Comparison of ENCODE assay signal across 9 cellular contexts in the genomic region with DNA sequence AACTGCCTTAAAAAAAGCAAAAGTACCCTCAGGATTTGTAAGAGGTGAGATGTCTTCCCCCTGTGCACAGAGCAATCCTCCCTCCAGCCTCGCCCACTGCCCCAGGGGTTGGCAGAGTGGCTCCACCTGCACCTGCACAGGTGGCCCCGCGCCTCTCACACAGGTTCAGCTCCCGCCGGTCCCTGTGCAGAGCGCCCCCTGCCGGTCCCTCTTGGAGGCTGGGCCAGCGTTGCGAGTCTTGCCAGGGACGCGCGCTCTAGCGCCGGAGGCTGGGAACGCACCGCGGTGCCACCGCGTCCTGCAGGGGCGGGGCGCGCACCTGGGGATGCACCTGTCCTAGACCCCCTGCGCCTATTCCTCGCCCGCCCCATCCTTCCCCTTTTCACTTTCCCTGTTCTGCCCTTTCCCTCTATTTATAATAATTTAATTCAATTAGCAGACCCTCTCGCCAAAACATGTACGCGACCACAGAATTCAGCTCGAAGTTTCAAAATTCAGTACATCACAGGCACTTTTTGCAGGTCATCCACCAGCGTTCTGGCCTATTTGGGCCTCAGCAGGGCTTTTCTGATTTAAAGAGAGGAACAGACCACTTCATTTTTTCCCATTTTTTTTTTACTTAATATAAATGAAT.
DNase-seq lines count a peak whose midpoint lies in the region; ATAC-seq and TF ChIP-seq lines count a peak whose summit lies in the region.
"Had no signal": no experiment of that assay in that cellular context is flagged by ENCODE, and none has a peak within 500 bp of the region (broad histone marks: within the 10 kb centered on the region; RNA-seq: fewer than 3 reads in every experiment).

No MANE protein-coding gene starts in this region.

- in situ Hi-C loops in gastrocnemius medialis (cut with MboI; ENCODE audit: low sequenced_read_pairs in 4 of 4) = no loop called here

- peak; percentile 3 for DNase-seq in CD1c-positive myeloid dendritic cell (ENCODE audit: extremely low spot score)
- peak; percentile 55 for DNase-seq in activated naive CD8-positive, alpha-beta T cell treated with anti-CD3 and anti-CD28 coated beads, Interleukin-2, amount 50 U/mL, for 24 hours
- peak in 7 of 10 donors; percentile 42 to 93 (median 54) for DNase-seq in posterior cingulate gyrus
- no peak for DNase-seq in gastrocnemius medialis
- DNase-seq in activated gamma-delta T cell treated with Interleukin-2 at 50 U/mL for 16 hours = no peak
- DNase-seq in CD4-positive, alpha-beta memory T cell = no peak

- TF ChIP-seq CTCF in gastrocnemius medialis (IDR thresholded peaks at IDR 0.05 in 4 of 5, conservative IDR thresholded peaks at IDR 0.05 in 1 of 5) = no peak

- H3K4me3 Mint-ChIP-seq in activated naive CD8-positive, alpha-beta T cell treated with anti-CD3 and anti-CD28 coated beads, Interleukin-2, amount 50 U/mL, for 24 hours = no peak overlapping the region
- no peak overlapping the region for H3K4me3 Mint-ChIP-seq in CD4-positive, alpha-beta memory T cell
- H3K4me3 Mint-ChIP-seq: activated naive CD4-positive, alpha-beta T cell treated with anti-CD3 and anti-CD28 coated beads, Interleukin-2, amount 50 U/mL, for 24 hours had no signal

- no peaks in the 10 kb centered on the region for H3K36me3 ChIP-seq in gastrocnemius medialis
- no peaks in the 10 kb centered on the region for H3K36me3 ChIP-seq in CD4-positive, alpha-beta memory T cell (ENCODE audit: insufficient read depth, low read length)

- no peak overlapping the region for H3K27ac ChIP-seq in gastrocnemius medialis
- no peak overlapping the region for H3K27ac ChIP-seq in CD4-positive, alpha-beta memory T cell (ENCODE audit: low read depth, low read length)

- no peaks in the 10 kb centered on the region for H3K4me1 Mint-ChIP-seq in activated naive CD8-positive, alpha-beta T cell treated with anti-CD3 and anti-CD28 coated beads, Interleukin-2, amount 50 U/mL, for 24 hours
- no peaks in the 10 kb centered on the region for H3K4me1 Mint-ChIP-seq in CD4-positive, alpha-beta memory T cell
- H3K4me1 Mint-ChIP-seq: activated naive CD4-positive, alpha-beta T cell treated with anti-CD3 and anti-CD28 coated beads, Interleukin-2, amount 50 U/mL, for 24 hours had no signal

- H3K9me3 ChIP-seq in gastrocnemius medialis = no peaks in the 10 kb centered on the region
- no peaks in the 10 kb centered on the region for H3K9me3 ChIP-seq in CD4-positive, alpha-beta memory T cell (ENCODE audit: control insufficient read depth in 1 of 2, low read length in 2 of 2)

- no peak for TF ChIP-seq POLR2A in gastrocnemius medialis (IDR thresholded peaks at IDR 0.05)

- CTCF ChIA-PET in CD4-positive, alpha-beta memory T cell (lab: Charles Lee; ENCODE audit: partially characterized antibody) = no interaction called here

- no peak overlapping the region for H3K27ac Mint-ChIP-seq in activated naive CD8-positive, alpha-beta T cell treated with anti-CD3 and anti-CD28 coated beads, Interleukin-2, amount 50 U/mL, for 24 hours
- no peak overlapping the region for H3K27ac Mint-ChIP-seq in CD4-positive, alpha-beta memory T cell
- H3K27ac Mint-ChIP-seq: activated naive CD4-positive, alpha-beta T cell treated with anti-CD3 and anti-CD28 coated beads, Interleukin-2, amount 50 U/mL, for 24 hours had no signal

- no peaks in the 10 kb centered on the region for H3K9me3 Mint-ChIP-seq in activated naive CD8-positive, alpha-beta T cell treated with anti-CD3 and anti-CD28 coated beads, Interleukin-2, amount 50 U/mL, for 24 hours
- peaks cover 0 to 3% (median 0%) of the 10 kb centered on the region in 8 donors for H3K9me3 Mint-ChIP-seq in CD4-positive, alpha-beta memory T cell
- H3K9me3 Mint-ChIP-seq: activated naive CD4-positive, alpha-beta T cell treated with anti-CD3 and anti-CD28 coated beads, Interleukin-2, amount 50 U/mL, for 24 hours had no signal

- POLR2A ChIA-PET in CD4-positive, alpha-beta memory T cell (lab: Charles Lee; ENCODE audit: partially characterized antibody) = no interaction called here

- no peaks in the 10 kb centered on the region for H3K4me1 ChIP-seq in gastrocnemius medialis
- no peaks in the 10 kb centered on the region for H3K4me1 ChIP-seq in CD4-positive, alpha-beta memory T cell (ENCODE audit: insufficient read depth, low read length)

- no peaks in the 10 kb centered on the region for H3K36me3 Mint-ChIP-seq in activated naive CD8-positive, alpha-beta T cell treated with anti-CD3 and anti-CD28 coated beads, Interleukin-2, amount 50 U/mL, for 24 hours (ENCODE audit: low read depth)
- no peaks in the 10 kb centered on the region for H3K36me3 Mint-ChIP-seq in CD4-positive, alpha-beta memory T cell
- H3K36me3 Mint-ChIP-seq: activated naive CD4-positive, alpha-beta T cell treated with anti-CD3 and anti-CD28 coated beads, Interleukin-2, amount 50 U/mL, for 24 hours had no signal

- ATAC-seq in GM18868 (IDR thresholded peaks at IDR 0.05; ENCODE audit: unreplicated experiment) = peak; percentile 95
- peak; percentile 83 for ATAC-seq in HG03442 (IDR thresholded peaks at IDR 0.05; ENCODE audit: unreplicated experiment)
- ATAC-seq in activated naive CD8-positive, alpha-beta T cell treated with anti-CD3 and anti-CD28 coated beads, Interleukin-2, amount 50 U/mL, for 24 hours = no peak
- ATAC-seq in gastrocnemius medialis = no peak

- no peaks in the 10 kb centered on the region for H3K27me3 ChIP-seq in gastrocnemius medialis
- H3K27me3 ChIP-seq in CD4-positive, alpha-beta memory T cell (ENCODE audit: insufficient read depth, low read length) = no peaks in the 10 kb centered on the region

- intact Hi-C loops in posterior cingulate gyrus (cut with DNase I) = loop anchor here (10.0 kb wide), 1 partner anchor 349 kb away; no protein-coding TSS in a partner anchor
- intact Hi-C loops in gastrocnemius medialis (cut with DNase I; ENCODE audit: low total_unique reads) = no loop called here
- intact Hi-C loops in CD4-positive, alpha-beta memory T cell (cut with micrococcal nuclease) = no loop called here

- H3K4me3 ChIP-seq in gastrocnemius medialis = no peak overlapping the region
- H3K4me3 ChIP-seq in CD4-positive, alpha-beta memory T cell (ENCODE audit: low read length in 2 of 2) = no peak overlapping the region

- peaks cover 5% of the 10 kb centered on the region for H3K27me3 Mint-ChIP-seq in activated naive CD8-positive, alpha-beta T cell treated with anti-CD3 and anti-CD28 coated beads, Interleukin-2, amount 50 U/mL, for 24 hours
- peaks cover 0 to 2% of the 10 kb centered on the region in 2 donors for H3K27me3 Mint-ChIP-seq in CD4-positive, alpha-beta memory T cell

Comparison
In these comparisons a context has a peak if more than half of its experiments do, and no peak if none do; other contexts are left out.
1. DNase-seq: peak in CD1c-positive myeloid dendritic cell (single experiment), activated naive CD8-positive, alpha-beta T cell treated with anti-CD3 and anti-CD28 coated beads, Interleukin-2, amount 50 U/mL, for 24 hours (single experiment) and posterior cingulate gyrus (7 of 10); none in gastrocnemius medialis (0 of 2), activated gamma-delta T cell treated with Interleukin-2 at 50 U/mL for 16 hours (single experiment) and CD4-positive, alpha-beta memory T cell (0 of 5).
2. ATAC-seq: peak in GM18868 (single experiment) and HG03442 (single experiment); none in activated naive CD8-positive, alpha-beta T cell treated with anti-CD3 and anti-CD28 coated beads, Interleukin-2, amount 50 U/mL, for 24 hours (single experiment) and gastrocnemius medialis (0 of 2).